ENCODE assay signal across 2 cellular contexts in genomic region chr1:212858055-212858460, GRCh38.
A peak's percentile ranks its signal among the peaks of the same experiment; 100 is the strongest.
TF ChIP-seq lines count a peak whose summit lies in the region.

Gene FLVCR1, plus strand, starts transcription at chr1:212858275. Its CDS starts 178 bp downstream, at chr1:212858453.

TF ChIP-seq in IMR-90, 13 proteins besides CTCF, POLR2A, EP300 and RAD21:
- TF ChIP-seq MAZ (IDR thresholded peaks at IDR 0.05; ENCODE audit: borderline replicate concordance, low read depth, low read length): peak; percentile 71; the same call in 1 of the 2 replicates
- no peak for TF ChIP-seq MAFK (IDR thresholded peaks at IDR 0.05; ENCODE audit: low read depth, low read length)
- peak; percentile 48; the same call in 1 of the 2 replicates for TF ChIP-seq MXI1 (IDR thresholded peaks at IDR 0.05; ENCODE audit: borderline replicate concordance, low read depth, low read length)

TF ChIP-seq in endothelial cell of umbilical vein, 7 proteins besides CTCF, POLR2A, EP300 and RAD21:
- no peak for TF ChIP-seq JUN (IDR thresholded peaks at IDR 0.05; ENCODE audit: borderline replicate concordance, insufficient read depth, insufficient read length, low read depth)
- TF ChIP-seq GATA2 (IDR thresholded peaks at IDR 0.05; ENCODE audit: insufficient read depth, insufficient read length, low read depth, low read length): no peak
- peak; percentile 10 for TF ChIP-seq MYC (IDR thresholded peaks at IDR 0.05; ENCODE audit: low read depth, low read length)
- TF ChIP-seq FOS (IDR thresholded peaks at IDR 0.05; ENCODE audit: borderline replicate concordance, insufficient read depth, low read length): peak; percentile 15
- peak; percentile 4 for TF ChIP-seq MAX (IDR thresholded peaks at IDR 0.05; ENCODE audit: insufficient read depth, insufficient read length)
- no peak for TF ChIP-seq EZH2 (IDR thresholded peaks at IDR 0.05; ENCODE audit: borderline replicate concordance, low read depth, low read length, severe bottlenecking)
